In genomic region chr10:122142652-122143237, GRCh38 we compare ENCODE assay signal across 8 cellular contexts.
A peak's percentile ranks its signal among the peaks of the same experiment; 100 is the strongest.
DNase-seq lines count a peak whose midpoint lies in the region; ATAC-seq, FAIRE-seq and TF ChIP-seq lines count a peak whose summit lies in the region.

No MANE protein-coding gene starts in this region.

- 0 out of 2 replicates have a peak overlapping the region, but pooled peaks have one; percentile 27 for H2BK20ac ChIP-seq in IMR-90 (ENCODE audit: low read depth, low read length)

- H2AFZ ChIP-seq in IMR-90 (replicated peaks; ENCODE audit: low read length, poor library complexity) (peak overlapping the region; percentile 61), hepatocyte (no peak overlapping the region)

- peak overlapping the region; percentile 34 for H4K91ac ChIP-seq in IMR-90 (ENCODE audit: insufficient read depth, low read depth, low read length)

- CTCF ChIA-PET in CD8-positive, alpha-beta T cell (lab: Charles Lee), result interaction anchor here (1.5 kb wide), 1 partner anchor 423 kb away, joined by 4 read pairs; no protein-coding TSS in a partner anchor
- CTCF ChIA-PET in IMR-90 (lab: Yijun Ruan, JAX), result interaction anchor here (0.8 to 2.0 kb wide), 7 partner anchors 11 to 125 kb away, joined by 3 to 8 read pairs (median 4); no protein-coding TSS in a partner anchor

- peaks cover 23% of the 10 kb centered on the region for H4K20me1 ChIP-seq in IMR-90 (ENCODE audit: insufficient read depth, low read length)
- peaks cover 13% of the 10 kb centered on the region for H4K20me1 ChIP-seq in hepatocyte (ENCODE audit: insufficient read depth, poor library complexity, severe bottlenecking)

- peaks cover 25% of the 10 kb centered on the region for H3K9me1 ChIP-seq in IMR-90 (ENCODE audit: insufficient read depth, low read length)

- H3K4me2 ChIP-seq in IMR-90 (ENCODE audit: low read depth, low read length), result no peak overlapping the region
- H3K4me2 ChIP-seq in hepatocyte, result peak overlapping the region; percentile 57

- TF ChIP-seq POLR2A in IMR-90 (IDR thresholded peaks at IDR 0.05; ENCODE audit: low read depth, low read length), result no peak

- H3K23ac ChIP-seq in IMR-90 (ENCODE audit: low read depth, low read length), result peak overlapping the region; percentile 62; the same call in 1 of the 2 replicates

- peak overlapping the region; percentile 66 for H2AK9ac ChIP-seq in IMR-90 (replicated peaks; ENCODE audit: low read depth, low read length, poor library complexity)

- peaks cover 4% of the 10 kb centered on the region for H3K9me3 Mint-ChIP-seq in CD8-positive, alpha-beta T cell
- H3K9me3 Mint-ChIP-seq in activated T-helper 17 cell treated with anti-CD3 and anti-CD28 coated beads, Interleukin-2, amount 50 U/mL, for 72 hours, result peaks cover 8% of the 10 kb centered on the region

- no peak overlapping the region for H2BK15ac ChIP-seq in IMR-90 (ENCODE audit: low read depth, low read length)

- H3K4me3 ChIP-seq in CD8-positive, alpha-beta T cell (ENCODE audit: low read depth, low read length), result no peak overlapping the region
- H3K4me3 ChIP-seq in IMR-90 (ENCODE audit: insufficient read depth, low read depth, low read length), result no peak overlapping the region
- H3K4me3 ChIP-seq in hepatocyte, result no peak overlapping the region

- peak overlapping the region; percentile 61 for H3K4ac ChIP-seq in IMR-90 (ENCODE audit: low read depth, low read length)

- no peak for FAIRE-seq in RCC 7860 (lab: Jason Lieb, UNC)

- dilution Hi-C loops in IMR-90 (cut with HindIII; ENCODE audit: low sequenced_read_pairs, unreplicated experiment), result no loop called here

- H4K5ac ChIP-seq in IMR-90 (ENCODE audit: low read depth, low read length), result no peak overlapping the region

- WGBS in IMR-90 (ENCODE audit: extremely low coverage in 2 of 2, insufficient read length in 1 of 2), 2 experiments, result no CpG with 5 or more reads among the region's 14 CpGs
- 35% methylated on average over 14 of the region's 14 CpGs for WGBS in hepatocyte (ENCODE audit: low lambda C conversion rate, missing lambda C conversion rate)

- H3K14ac ChIP-seq in IMR-90 (replicated peaks; ENCODE audit: low read depth, low read length), result peak overlapping the region; percentile 19; the same call in 1 of the 2 replicates

- no peaks in the 10 kb centered on the region for H3K27me3 ChIP-seq in CD8-positive, alpha-beta T cell (ENCODE audit: insufficient read depth, low read length)
- H3K27me3 ChIP-seq in IMR-90 (ENCODE audit: control insufficient read depth, insufficient read depth, low read length) (no peaks in the 10 kb centered on the region), hepatocyte (no peaks in the 10 kb centered on the region)

- peak overlapping the region; percentile 46; the same call in 1 of the 2 replicates for H2BK120ac ChIP-seq in IMR-90 (ENCODE audit: low read depth, low read length)

- no peak overlapping the region for H3K27ac ChIP-seq in CD8-positive, alpha-beta T cell (ENCODE audit: low read depth, low read length)
- no peak overlapping the region for H3K27ac ChIP-seq in IMR-90 (ENCODE audit: insufficient read depth, low read length)
- no peak overlapping the region for H3K27ac ChIP-seq in hepatocyte

- no peaks in the 10 kb centered on the region for H3K36me3 ChIP-seq in CD8-positive, alpha-beta T cell (ENCODE audit: insufficient read depth, low read length)
- H3K36me3 ChIP-seq in IMR-90 (ENCODE audit: control insufficient read depth, insufficient read depth, low read length), result no peaks in the 10 kb centered on the region
- peaks cover 5% of the 10 kb centered on the region for H3K36me3 ChIP-seq in hepatocyte (replicated peaks; ENCODE audit: insufficient read depth, low read depth)

- H3K4me1 Mint-ChIP-seq in CD8-positive, alpha-beta T cell (ENCODE audit: low read depth), result no peaks in the 10 kb centered on the region
- H3K4me1 Mint-ChIP-seq in activated T-helper 17 cell treated with anti-CD3 and anti-CD28 coated beads, Interleukin-2, amount 50 U/mL, for 72 hours, result no peaks in the 10 kb centered on the region

- no peak overlapping the region; a peak in 1 of 4 replicates for H4K8ac ChIP-seq in IMR-90 (ENCODE audit: low read depth in 2 of 2, low read length in 2 of 2)

- peak; percentile 69 for TF ChIP-seq RAD21 in IMR-90 (IDR thresholded peaks at IDR 0.05; ENCODE audit: low read length)

- ATAC-seq in CD8-positive, alpha-beta T cell, result no peak
- peak; percentile 28; the same call in 1 of the 2 replicates for ATAC-seq in IMR-90 (ENCODE audit: low read depth)
- peak; percentile 40 for ATAC-seq in activated T-helper 17 cell treated with anti-CD3 and anti-CD28 coated beads, Interleukin-2, amount 50 U/mL, for 72 hours (replicated peaks)
- ATAC-seq in GM21619 (IDR thresholded peaks at IDR 0.05; ENCODE audit: unreplicated experiment), result no peak

- no TSS peak for BruUV-seq in IMR-90 (replicated peaks; lab: Mats Ljungman, UMichigan)

- no peaks in the 10 kb centered on the region for H3K9me3 ChIP-seq in CD8-positive, alpha-beta T cell (ENCODE audit: low read length)
- H3K9me3 ChIP-seq in IMR-90 (ENCODE audit: control insufficient read depth, insufficient read depth, low read length) (no peaks in the 10 kb centered on the region), hepatocyte (ENCODE audit: low read depth) (peaks cover 5% of the 10 kb centered on the region)

- intact Hi-C loops in CD8-positive, alpha-beta T cell (cut with DNase I, micrococcal nuclease), result loop anchor here in 1 of 2 experiments (10.0 kb wide), 1 partner anchor 562 kb away; no protein-coding TSS in a partner anchor
- intact Hi-C loops in IMR-90 (cut with micrococcal nuclease), result loop anchor here (5.0 kb wide), 2 partner anchors 135 to 295 kb away; no protein-coding TSS in a partner anchor

- peak; percentile 58 for TF ChIP-seq CTCF in CD8-positive, alpha-beta T cell (IDR thresholded peaks at IDR 0.05)
- TF ChIP-seq CTCF in IMR-90 (conservative IDR thresholded peaks at IDR 0.05; ENCODE audit: low read depth, low read length) (peak; percentile 63), hepatocyte (IDR thresholded peaks at IDR 0.05; ENCODE audit: poor library complexity) (peak; percentile 86)

- H2AK5ac ChIP-seq in IMR-90 (ENCODE audit: low read depth, low read length), result peak overlapping the region; percentile 81

- H3K4me1 ChIP-seq in CD8-positive, alpha-beta T cell (ENCODE audit: insufficient read depth, low read length), result no peaks in the 10 kb centered on the region
- H3K4me1 ChIP-seq in IMR-90 (ENCODE audit: control insufficient read depth, insufficient read depth, low read length) (peaks cover 25% of the 10 kb centered on the region), hepatocyte (ENCODE audit: insufficient read depth) (peaks cover 27% of the 10 kb centered on the region)

- H3K27ac Mint-ChIP-seq in CD8-positive, alpha-beta T cell, result no peak overlapping the region
- no peak overlapping the region for H3K27ac Mint-ChIP-seq in activated T-helper 17 cell treated with anti-CD3 and anti-CD28 coated beads, Interleukin-2, amount 50 U/mL, for 72 hours

- H3K79me1 ChIP-seq in IMR-90 (ENCODE audit: low read depth in 1 of 2, low read length in 2 of 2), result peaks cover 6 to 74% of the 10 kb centered on the region in 2 experiments; a peak in 3 of 4 replicates

- peaks cover 36% of the 10 kb centered on the region for H3K79me2 ChIP-seq in hepatocyte

- in situ Hi-C loops in IMR-90 (cut with MboI; ENCODE audit: low sequenced_read_pairs), result loop anchor here (25.0 kb wide), 1 partner anchor 1020 kb away; the partner anchor contains the start of gene BUB3

- no peak overlapping the region for H2BK5ac ChIP-seq in IMR-90 (ENCODE audit: low read depth, low read length, poor library complexity, severe bottlenecking)

- no peak overlapping the region for H3K4me3 Mint-ChIP-seq in CD8-positive, alpha-beta T cell
- no peak overlapping the region for H3K4me3 Mint-ChIP-seq in activated T-helper 17 cell treated with anti-CD3 and anti-CD28 coated beads, Interleukin-2, amount 50 U/mL, for 72 hours

- peaks cover 3% of the 10 kb centered on the region for H3K27me3 Mint-ChIP-seq in CD8-positive, alpha-beta T cell (ENCODE audit: low read depth)
- peaks cover 8% of the 10 kb centered on the region for H3K27me3 Mint-ChIP-seq in activated T-helper 17 cell treated with anti-CD3 and anti-CD28 coated beads, Interleukin-2, amount 50 U/mL, for 72 hours

- H3K18ac ChIP-seq in IMR-90 (ENCODE audit: low read depth, low read length), result no peak overlapping the region

- DNase-seq in CD8-positive, alpha-beta T cell, result peak in 3 of 7 experiments; percentile 6 to 24 (median 22)
- DNase-seq in IMR-90, result no peak
- no peak for DNase-seq in hepatocyte (ENCODE audit: low spot score)
- DNase-seq in stimulated activated CD4-positive, alpha-beta T cell treated with anti-CD3 and anti-CD28 coated beads, Interleukin-2, amount 100 ng/mL, for 48 hours, result peak; percentile 27 to 44
- DNase-seq in NCI-H510A (lab: John Stamatoyannopoulos, UW), result no peak
- DNase-seq in RCC 7860 (ENCODE audit: low spot score), result no peak

- H3K9ac ChIP-seq in IMR-90 (ENCODE audit: low read depth, low read length), result no peak overlapping the region

- no peak overlapping the region; the same call in 1 of the 2 replicates for H3K56ac ChIP-seq in IMR-90 (ENCODE audit: extremely low read depth, insufficient read depth, low read length)

- no peaks in the 10 kb centered on the region for H3K36me3 Mint-ChIP-seq in CD8-positive, alpha-beta T cell
- H3K36me3 Mint-ChIP-seq in activated T-helper 17 cell treated with anti-CD3 and anti-CD28 coated beads, Interleukin-2, amount 50 U/mL, for 72 hours (ENCODE audit: low read depth), result no peaks in the 10 kb centered on the region

- POLR2A ChIA-PET in CD8-positive, alpha-beta T cell (lab: Charles Lee), result no interaction called here
- POLR2A ChIA-PET in IMR-90 (lab: Charles Lee; ENCODE audit: unreplicated experiment), result no interaction called here

- H3K9me2 ChIP-seq in hepatocyte (replicated peaks; ENCODE audit: insufficient read depth), result no peaks in the 10 kb centered on the region

TF ChIP-seq in IMR-90, 13 proteins besides CTCF, POLR2A, EP300 and RAD21:
- TF ChIP-seq SMC3 (IDR thresholded peaks at IDR 0.05; ENCODE audit: low read depth, low read length), result peak; percentile 46
- TF ChIP-seq NFE2L2 (IDR thresholded peaks at IDR 0.05; ENCODE audit: low read depth, low read length), result no peak
- TF ChIP-seq FOS (IDR thresholded peaks at IDR 0.05; ENCODE audit: low read depth, low read length), result no peak

Comparison
In these comparisons a context has a peak if more than half of its experiments do, and no peak if none do; other contexts are left out.
1. ATAC-seq: peak in IMR-90 (single experiment) and activated T-helper 17 cell treated with anti-CD3 and anti-CD28 coated beads, Interleukin-2, amount 50 U/mL, for 72 hours (single experiment); none in CD8-positive, alpha-beta T cell (single experiment) and GM21619 (single experiment).
2. DNase-seq: peak in stimulated activated CD4-positive, alpha-beta T cell treated with anti-CD3 and anti-CD28 coated beads, Interleukin-2, amount 100 ng/mL, for 48 hours (2 of 2); none in IMR-90 (single experiment), hepatocyte (single experiment), NCI-H510A (single experiment) and RCC 7860 (single experiment).
3. Peak in every context shown above with its lines, with median percentiles within 50 percentile points of each other: CTCF ChIP-seq.